1 cellular context compared by ENCODE assay signal in the genomic region with DNA sequence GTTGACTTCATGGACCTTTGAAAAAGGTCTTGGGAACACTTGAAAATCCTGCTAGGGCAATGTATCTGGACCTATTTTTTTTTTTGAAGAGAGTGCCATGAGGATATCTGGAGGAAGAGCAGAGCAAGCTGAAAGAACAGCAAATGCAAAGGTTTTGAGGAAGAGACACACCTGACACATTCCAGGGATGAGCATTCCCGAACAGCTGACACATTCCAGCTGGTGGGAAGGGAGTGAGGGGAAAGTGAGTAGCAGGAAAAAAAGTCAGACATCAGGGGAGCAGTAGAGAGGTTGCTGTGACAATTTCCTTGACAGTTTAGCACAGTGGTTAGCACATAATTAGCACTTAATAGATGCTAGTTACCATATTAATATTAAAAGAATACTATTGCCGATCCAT.
TF ChIP-seq lines count a peak whose summit lies in the region.

No MANE protein-coding gene starts in this region.

TF ChIP-seq in IMR-90, 13 proteins besides CTCF, POLR2A, EP300 and RAD21 (continued from another document):
- TF ChIP-seq, protein P1, sequence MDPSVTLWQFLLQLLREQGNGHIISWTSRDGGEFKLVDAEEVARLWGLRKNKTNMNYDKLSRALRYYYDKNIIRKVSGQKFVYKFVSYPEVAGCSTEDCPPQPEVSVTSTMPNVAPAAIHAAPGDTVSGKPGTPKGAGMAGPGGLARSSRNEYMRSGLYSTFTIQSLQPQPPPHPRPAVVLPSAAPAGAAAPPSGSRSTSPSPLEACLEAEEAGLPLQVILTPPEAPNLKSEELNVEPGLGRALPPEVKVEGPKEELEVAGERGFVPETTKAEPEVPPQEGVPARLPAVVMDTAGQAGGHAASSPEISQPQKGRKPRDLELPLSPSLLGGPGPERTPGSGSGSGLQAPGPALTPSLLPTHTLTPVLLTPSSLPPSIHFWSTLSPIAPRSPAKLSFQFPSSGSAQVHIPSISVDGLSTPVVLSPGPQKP (IDR thresholded peaks at IDR 0.05; ENCODE audit: borderline replicate concordance, low read depth, low read length) = no peak
- TF ChIP-seq MAZ (IDR thresholded peaks at IDR 0.05; ENCODE audit: borderline replicate concordance, low read depth, low read length) = no peak
